15 cellular contexts compared by ENCODE assay signal in the genomic region with DNA sequence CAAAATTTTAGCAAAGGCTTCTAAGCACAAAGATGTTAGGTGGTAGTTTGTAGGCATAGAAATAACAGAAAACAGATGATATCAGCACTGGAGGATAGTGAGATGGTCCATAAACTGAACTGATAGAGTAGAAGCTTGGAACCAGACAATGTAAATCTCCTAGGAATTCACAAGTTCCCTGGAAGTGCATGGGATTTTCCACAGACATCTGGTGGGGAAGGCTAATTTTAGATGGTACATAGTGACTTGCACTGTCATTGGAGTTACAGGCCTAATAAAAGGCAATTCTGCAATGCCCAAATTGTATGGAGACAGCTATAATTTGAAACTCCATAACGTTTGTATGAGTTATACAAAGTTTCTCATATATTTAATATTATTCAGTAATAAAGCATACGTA.
A peak's percentile ranks its signal among the peaks of the same experiment; 100 is the strongest.
DNase-seq lines count a peak whose midpoint lies in the region; ATAC-seq and TF ChIP-seq lines count a peak whose summit lies in the region.
"Had no signal": no experiment of that assay in that cellular context is flagged by ENCODE, and none has a peak within 500 bp of the region (broad histone marks: within the 10 kb centered on the region; RNA-seq: fewer than 3 reads in every experiment).

No MANE protein-coding gene starts in this region.

- H3K36me3 ChIP-seq in GM23248 (ENCODE audit: low read depth) (no peaks in the 10 kb centered on the region), ascending aorta (no peaks in the 10 kb centered on the region), osteoblast (ENCODE audit: insufficient read depth, low read length) (no peaks in the 10 kb centered on the region), thoracic aorta (no peaks in the 10 kb centered on the region)

- in situ Hi-C loops in GM23248 (cut with MboI) = no loop called here

- H3K79me2 ChIP-seq in GM23248 (ENCODE audit: insufficient read depth) (no peaks in the 10 kb centered on the region), osteoblast (ENCODE audit: insufficient read depth, low read length) (no peaks in the 10 kb centered on the region)

- no peak overlapping the region for H3K27ac Mint-ChIP-seq in natural killer cell treated with Interleukin-12 subunit alpha and Interleukin-12 subunit beta and Interleukin-15 and Interleukin-18, amount 100 ng/mL, for 72 hours
- H3K27ac Mint-ChIP-seq: CD4-positive, alpha-beta memory T cell had no signal

- H3K9me2 ChIP-seq in GM23248 (ENCODE audit: insufficient read depth) = no peaks in the 10 kb centered on the region

- H2AFZ ChIP-seq in GM23248 (0 out of 2 replicates have a peak overlapping the region, but pooled peaks have one; percentile 64), osteoblast (ENCODE audit: low read length) (peak overlapping the region; percentile 78)

- peaks cover 0 to 3% of the 10 kb centered on the region in 2 donors for H3K27me3 Mint-ChIP-seq in natural killer cell treated with Interleukin-12 subunit alpha and Interleukin-12 subunit beta and Interleukin-15 and Interleukin-18, amount 100 ng/mL, for 72 hours
- H3K27me3 Mint-ChIP-seq: CD4-positive, alpha-beta memory T cell had no signal

- H3K4me2 ChIP-seq in GM23248 (ENCODE audit: unreplicated experiment) (no peak overlapping the region), osteoblast (ENCODE audit: insufficient read depth, low read length) (no peak overlapping the region)

- H3K9me3 ChIP-seq in GM23248 (ENCODE audit: low read depth) = no peaks in the 10 kb centered on the region
- no peaks in the 10 kb centered on the region for H3K9me3 ChIP-seq in ascending aorta
- no peaks in the 10 kb centered on the region for H3K9me3 ChIP-seq in osteoblast (ENCODE audit: low read depth, low read length)
- no peaks in the 10 kb centered on the region for H3K9me3 ChIP-seq in thoracic aorta

- H3K27me3 ChIP-seq in GM23248 (replicated peaks; ENCODE audit: insufficient read depth) = no peaks in the 10 kb centered on the region
- no peaks in the 10 kb centered on the region for H3K27me3 ChIP-seq in ascending aorta
- H3K27me3 ChIP-seq in osteoblast (ENCODE audit: insufficient read depth, low read length) = no peaks in the 10 kb centered on the region
- H3K27me3 ChIP-seq in thoracic aorta (replicated peaks; ENCODE audit: insufficient read depth) = no peaks in the 10 kb centered on the region

- H3K4me1 ChIP-seq in GM23248 (ENCODE audit: insufficient read depth) = peaks cover 22% of the 10 kb centered on the region
- H3K4me1 ChIP-seq in ascending aorta = peaks cover 0 to 5% of the 10 kb centered on the region in 2 donors
- peaks cover 16% of the 10 kb centered on the region for H3K4me1 ChIP-seq in osteoblast (ENCODE audit: insufficient read depth, low read length)
- peaks cover 5 to 20% of the 10 kb centered on the region in 2 donors for H3K4me1 ChIP-seq in thoracic aorta (ENCODE audit: control insufficient read depth in 1 of 2, low read depth in 2 of 2)

- intact Hi-C loops in ascending aorta (cut with DNase I) = no loop called here

- no peak for ATAC-seq in thoracic aorta (ENCODE audit: insufficient number of reproducible peaks, low FRiP score, low read depth)
- ATAC-seq in GM18909 (IDR thresholded peaks at IDR 0.05; ENCODE audit: poor library complexity, unreplicated experiment) = no peak
- ATAC-seq in natural killer cell treated with Interleukin-12 subunit alpha and Interleukin-12 subunit beta and Interleukin-15 and Interleukin-18, amount 100 ng/mL, for 72 hours = no peak

- peaks cover 3% of the 10 kb centered on the region for H3K9me3 Mint-ChIP-seq in natural killer cell treated with Interleukin-12 subunit alpha and Interleukin-12 subunit beta and Interleukin-15 and Interleukin-18, amount 100 ng/mL, for 72 hours

- DNase-seq in GM23248 = no peak
- DNase-seq in ascending aorta (ENCODE audit: low spot score in 2 of 2) = no peak
- no peak for DNase-seq in osteoblast (ENCODE audit: insufficient read length, low spot score, missing footprints)
- no peak for DNase-seq in thoracic aorta (ENCODE audit: low spot score)
- no peak for DNase-seq in natural killer cell treated with Interleukin-12 subunit alpha and Interleukin-12 subunit beta and Interleukin-15 and Interleukin-18, amount 100 ng/mL, for 72 hours (ENCODE audit: low spot score)
- DNase-seq in H4 (ENCODE audit: low spot score) = no peak
- DNase-seq: C1 segment of cervical spinal cord; Calu3; CD4-positive, alpha-beta memory T cell; COR-L47; DMS153; DND-41; GOT3; H7 had no signal

- 0 out of 2 replicates have a peak, but pooled peaks cover 9% of the 10 kb centered on the region for H3F3A ChIP-seq in GM23248 (ENCODE audit: insufficient read depth)

- no peak overlapping the region; the same call in 1 of the 2 replicates for H3K27ac ChIP-seq in GM23248
- H3K27ac ChIP-seq in ascending aorta = peak overlapping the region; percentile 27 to 52
- no peak overlapping the region for H3K27ac ChIP-seq in osteoblast (ENCODE audit: low read depth, low read length)
- H3K27ac ChIP-seq in thoracic aorta = peak overlapping the region; percentile 2 to 52

- no peaks in the 10 kb centered on the region for H3K36me3 Mint-ChIP-seq in natural killer cell treated with Interleukin-12 subunit alpha and Interleukin-12 subunit beta and Interleukin-15 and Interleukin-18, amount 100 ng/mL, for 72 hours
- H3K36me3 Mint-ChIP-seq: CD4-positive, alpha-beta memory T cell had no signal

- H3K9ac ChIP-seq in GM23248 = no peak overlapping the region

- H3K4me3 Mint-ChIP-seq in natural killer cell treated with Interleukin-12 subunit alpha and Interleukin-12 subunit beta and Interleukin-15 and Interleukin-18, amount 100 ng/mL, for 72 hours = no peak overlapping the region
- H3K4me3 Mint-ChIP-seq: CD4-positive, alpha-beta memory T cell had no signal

- WGBS in GM23248 (ENCODE audit: low coverage in 1 of 2, low lambda C conversion rate in 2 of 2, missing lambda C conversion rate in 2 of 2), 2 experiments = 62 to 70% methylated on average over 2 of the region's 2 CpGs

- H3K4me1 Mint-ChIP-seq in natural killer cell treated with Interleukin-12 subunit alpha and Interleukin-12 subunit beta and Interleukin-15 and Interleukin-18, amount 100 ng/mL, for 72 hours (ENCODE audit: low read depth in 2 of 2) = no peaks in the 10 kb centered on the region
- H3K4me1 Mint-ChIP-seq: CD4-positive, alpha-beta memory T cell had no signal

- H3K4me3 ChIP-seq in GM23248 (no peak overlapping the region), ascending aorta (no peak overlapping the region), osteoblast (ENCODE audit: insufficient read depth, low read length) (no peak overlapping the region), thoracic aorta (no peak overlapping the region)

- TF ChIP-seq CTCF in ascending aorta (IDR thresholded peaks at IDR 0.05) (no peak), osteoblast (IDR thresholded peaks at IDR 0.05; ENCODE audit: extremely low read depth, low read depth, low read length) (no peak), thoracic aorta (IDR thresholded peaks at IDR 0.05) (no peak)

- H4K20me1 ChIP-seq in GM23248 (ENCODE audit: insufficient read depth) = no peaks in the 10 kb centered on the region
- H4K20me1 ChIP-seq in osteoblast (ENCODE audit: insufficient read depth, low read length) = no peaks in the 10 kb centered on the region

Comparison
In these comparisons a context has a peak if more than half of its experiments do, and no peak if none do; other contexts are left out.
1. H3K27ac ChIP-seq: peak in ascending aorta (2 of 2) and thoracic aorta (2 of 2); none in GM23248 (single experiment) and osteoblast (single experiment).